Comparison of ENCODE assay signal across 1 cellular context in genomic region chr11:124800226-124800929, GRCh38.
A peak's percentile ranks its signal among the peaks of the same experiment; 100 is the strongest.
TF ChIP-seq lines count a peak whose summit lies in the region.

Gene MSANTD2 (minus strand): TSS chr11:124800406. CDS start chr11:124800380, 26 bp downstream.

TF ChIP-seq in K562, 482 proteins besides CTCF, POLR2A, EP300 and RAD21 (continued from another document and continues in another):
- TF ChIP-seq E2F8 (IDR thresholded peaks at IDR 0.05; ENCODE audit: low read depth, partially characterized antibody) (peak; percentile 58), ZBTB40 (IDR thresholded peaks at IDR 0.05) (peak; percentile 94), ZBTB40 (CRISPR knock-in tag; IDR thresholded peaks at IDR 0.05) (no peak), CTBP1 (IDR thresholded peaks at IDR 0.05; ENCODE audit: borderline replicate concordance) (peak; percentile 83), ZBTB26 (CRISPR knock-in tag; IDR thresholded peaks at IDR 0.05) (no peak), ELF1 (tag; IDR thresholded peaks at IDR 0.05) (peak; percentile 68), EP400 (IDR thresholded peaks at IDR 0.05) (peak; percentile 36; the same call in 1 of the 2 replicates), SMAD4 (CRISPR knock-in tag; conservative IDR thresholded peaks at IDR 0.05) (0 out of 2 replicates have a peak, but pooled peaks have one; percentile 31), ZNF511 (CRISPR knock-in tag; IDR thresholded peaks at IDR 0.05) (no peak), SREBF1 (IDR thresholded peaks at IDR 0.05; ENCODE audit: borderline replicate concordance, low read depth, low read length) (no peak), HDAC6 (IDR thresholded peaks at IDR 0.05; ENCODE audit: low read depth, low read length) (no peak), HNRNPL (IDR thresholded peaks at IDR 0.05; ENCODE audit: low read depth, low read length) (no peak), ZBTB7A (IDR thresholded peaks at IDR 0.05; ENCODE audit: borderline replicate concordance, control insufficient read depth, low read depth, low read length) (no peak), POLR2AphosphoS5 (IDR thresholded peaks at IDR 0.05; ENCODE audit: control insufficient read depth, insufficient read depth, low read depth, low read length) (peak; percentile 68; the same call in 1 of the 2 replicates), NR2C1 (IDR thresholded peaks at IDR 0.05) (no peak), NR2C1 (tag; IDR thresholded peaks at IDR 0.05) (no peak), NFRKB (IDR thresholded peaks at IDR 0.05; ENCODE audit: low read depth) (0 out of 2 replicates have a peak, but pooled peaks have one; percentile 45), PHF21A (IDR thresholded peaks at IDR 0.05; ENCODE audit: borderline replicate concordance, low read depth) (peak; percentile 96), KDM1A (IDR thresholded peaks at IDR 0.05) (peak; percentile 97 to 98), MYC (IDR thresholded peaks at IDR 0.05; ENCODE audit: low read depth, low read length) (peak; percentile 45), MYC (CRISPR knock-in tag; IDR thresholded peaks at IDR 0.05; ENCODE audit: borderline replicate concordance, low read depth) (no peak), GATAD2A (IDR thresholded peaks at IDR 0.05) (peak; percentile 59; the same call in 1 of the 2 replicates), TBL1XR1 (IDR thresholded peaks at IDR 0.05; ENCODE audit: low read length in 2 of 2) (peak in 1 of 2 experiments; percentile 11; a peak in 1 of 4 replicates), ETV1 (tag; conservative IDR thresholded peaks at IDR 0.05; ENCODE audit: low read depth) (peak; percentile 69), CREBBP (IDR thresholded peaks at IDR 0.05; ENCODE audit: low read depth, low read length) (no peak), NRF1 (conservative IDR thresholded peaks at IDR 0.05 in 1 of 2, IDR thresholded peaks at IDR 0.05 in 1 of 2) (peak; percentile 71 to 76), NR2C2 (CRISPR knock-in tag; IDR thresholded peaks at IDR 0.05) (0 out of 2 replicates have a peak, but pooled peaks have one; percentile 43), NR2C2 (tag; IDR thresholded peaks at IDR 0.05) (peak; percentile 49; the same call in 1 of the 2 replicates), CCNT2 (IDR thresholded peaks at IDR 0.05; ENCODE audit: borderline replicate concordance, extremely low read depth, insufficient read length, low read depth, low read length) (peak; percentile 60)
- TF ChIP-seq, protein P1, sequence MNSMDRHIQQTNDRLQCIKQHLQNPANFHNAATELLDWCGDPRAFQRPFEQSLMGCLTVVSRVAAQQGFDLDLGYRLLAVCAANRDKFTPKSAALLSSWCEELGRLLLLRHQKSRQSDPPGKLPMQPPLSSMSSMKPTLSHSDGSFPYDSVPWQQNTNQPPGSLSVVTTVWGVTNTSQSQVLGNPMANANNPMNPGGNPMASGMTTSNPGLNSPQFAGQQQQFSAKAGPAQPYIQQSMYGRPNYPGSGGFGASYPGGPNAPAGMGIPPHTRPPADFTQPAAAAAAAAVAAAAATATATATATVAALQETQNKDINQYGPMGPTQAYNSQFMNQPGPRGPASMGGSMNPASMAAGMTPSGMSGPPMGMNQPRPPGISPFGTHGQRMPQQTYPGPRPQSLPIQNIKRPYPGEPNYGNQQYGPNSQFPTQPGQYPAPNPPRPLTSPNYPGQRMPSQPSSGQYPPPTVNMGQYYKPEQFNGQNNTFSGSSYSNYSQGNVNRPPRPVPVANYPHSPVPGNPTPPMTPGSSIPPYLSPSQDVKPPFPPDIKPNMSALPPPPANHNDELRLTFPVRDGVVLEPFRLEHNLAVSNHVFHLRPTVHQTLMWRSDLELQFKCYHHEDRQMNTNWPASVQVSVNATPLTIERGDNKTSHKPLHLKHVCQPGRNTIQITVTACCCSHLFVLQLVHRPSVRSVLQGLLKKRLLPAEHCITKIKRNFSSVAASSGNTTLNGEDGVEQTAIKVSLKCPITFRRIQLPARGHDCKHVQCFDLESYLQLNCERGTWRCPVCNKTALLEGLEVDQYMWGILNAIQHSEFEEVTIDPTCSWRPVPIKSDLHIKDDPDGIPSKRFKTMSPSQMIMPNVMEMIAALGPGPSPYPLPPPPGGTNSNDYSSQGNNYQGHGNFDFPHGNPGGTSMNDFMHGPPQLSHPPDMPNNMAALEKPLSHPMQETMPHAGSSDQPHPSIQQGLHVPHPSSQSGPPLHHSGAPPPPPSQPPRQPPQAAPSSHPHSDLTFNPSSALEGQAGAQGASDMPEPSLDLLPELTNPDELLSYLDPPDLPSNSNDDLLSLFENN (IDR thresholded peaks at IDR 0.05; ENCODE audit: low read depth in 2 of 2, low read length in 2 of 2) = peak in 1 of 2 experiments; percentile 70; a peak in 1 of 4 replicates
- TF ChIP-seq, protein P2, sequence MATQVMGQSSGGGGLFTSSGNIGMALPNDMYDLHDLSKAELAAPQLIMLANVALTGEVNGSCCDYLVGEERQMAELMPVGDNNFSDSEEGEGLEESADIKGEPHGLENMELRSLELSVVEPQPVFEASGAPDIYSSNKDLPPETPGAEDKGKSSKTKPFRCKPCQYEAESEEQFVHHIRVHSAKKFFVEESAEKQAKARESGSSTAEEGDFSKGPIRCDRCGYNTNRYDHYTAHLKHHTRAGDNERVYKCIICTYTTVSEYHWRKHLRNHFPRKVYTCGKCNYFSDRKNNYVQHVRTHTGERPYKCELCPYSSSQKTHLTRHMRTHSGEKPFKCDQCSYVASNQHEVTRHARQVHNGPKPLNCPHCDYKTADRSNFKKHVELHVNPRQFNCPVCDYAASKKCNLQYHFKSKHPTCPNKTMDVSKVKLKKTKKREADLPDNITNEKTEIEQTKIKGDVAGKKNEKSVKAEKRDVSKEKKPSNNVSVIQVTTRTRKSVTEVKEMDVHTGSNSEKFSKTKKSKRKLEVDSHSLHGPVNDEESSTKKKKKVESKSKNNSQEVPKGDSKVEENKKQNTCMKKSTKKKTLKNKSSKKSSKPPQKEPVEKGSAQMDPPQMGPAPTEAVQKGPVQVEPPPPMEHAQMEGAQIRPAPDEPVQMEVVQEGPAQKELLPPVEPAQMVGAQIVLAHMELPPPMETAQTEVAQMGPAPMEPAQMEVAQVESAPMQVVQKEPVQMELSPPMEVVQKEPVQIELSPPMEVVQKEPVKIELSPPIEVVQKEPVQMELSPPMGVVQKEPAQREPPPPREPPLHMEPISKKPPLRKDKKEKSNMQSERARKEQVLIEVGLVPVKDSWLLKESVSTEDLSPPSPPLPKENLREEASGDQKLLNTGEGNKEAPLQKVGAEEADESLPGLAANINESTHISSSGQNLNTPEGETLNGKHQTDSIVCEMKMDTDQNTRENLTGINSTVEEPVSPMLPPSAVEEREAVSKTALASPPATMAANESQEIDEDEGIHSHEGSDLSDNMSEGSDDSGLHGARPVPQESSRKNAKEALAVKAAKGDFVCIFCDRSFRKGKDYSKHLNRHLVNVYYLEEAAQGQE (CRISPR knock-in tag; IDR thresholded peaks at IDR 0.05; ENCODE audit: low read depth) = 0 out of 2 replicates have a peak, but pooled peaks have one; percentile 17
- TF ChIP-seq, protein P3, sequence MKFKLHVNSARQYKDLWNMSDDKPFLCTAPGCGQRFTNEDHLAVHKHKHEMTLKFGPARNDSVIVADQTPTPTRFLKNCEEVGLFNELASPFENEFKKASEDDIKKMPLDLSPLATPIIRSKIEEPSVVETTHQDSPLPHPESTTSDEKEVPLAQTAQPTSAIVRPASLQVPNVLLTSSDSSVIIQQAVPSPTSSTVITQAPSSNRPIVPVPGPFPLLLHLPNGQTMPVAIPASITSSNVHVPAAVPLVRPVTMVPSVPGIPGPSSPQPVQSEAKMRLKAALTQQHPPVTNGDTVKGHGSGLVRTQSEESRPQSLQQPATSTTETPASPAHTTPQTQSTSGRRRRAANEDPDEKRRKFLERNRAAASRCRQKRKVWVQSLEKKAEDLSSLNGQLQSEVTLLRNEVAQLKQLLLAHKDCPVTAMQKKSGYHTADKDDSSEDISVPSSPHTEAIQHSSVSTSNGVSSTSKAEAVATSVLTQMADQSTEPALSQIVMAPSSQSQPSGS (CRISPR knock-in tag; IDR thresholded peaks at IDR 0.05) = 0 out of 2 replicates have a peak, but pooled peaks have one; percentile 38
- TF ChIP-seq, protein P4, sequence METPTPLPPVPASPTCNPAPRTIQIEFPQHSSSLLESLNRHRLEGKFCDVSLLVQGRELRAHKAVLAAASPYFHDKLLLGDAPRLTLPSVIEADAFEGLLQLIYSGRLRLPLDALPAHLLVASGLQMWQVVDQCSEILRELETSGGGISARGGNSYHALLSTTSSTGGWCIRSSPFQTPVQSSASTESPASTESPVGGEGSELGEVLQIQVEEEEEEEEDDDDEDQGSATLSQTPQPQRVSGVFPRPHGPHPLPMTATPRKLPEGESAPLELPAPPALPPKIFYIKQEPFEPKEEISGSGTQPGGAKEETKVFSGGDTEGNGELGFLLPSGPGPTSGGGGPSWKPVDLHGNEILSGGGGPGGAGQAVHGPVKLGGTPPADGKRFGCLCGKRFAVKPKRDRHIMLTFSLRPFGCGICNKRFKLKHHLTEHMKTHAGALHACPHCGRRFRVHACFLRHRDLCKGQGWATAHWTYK (CRISPR knock-in tag; IDR thresholded peaks at IDR 0.05) = no peak
